In the genomic region with DNA sequence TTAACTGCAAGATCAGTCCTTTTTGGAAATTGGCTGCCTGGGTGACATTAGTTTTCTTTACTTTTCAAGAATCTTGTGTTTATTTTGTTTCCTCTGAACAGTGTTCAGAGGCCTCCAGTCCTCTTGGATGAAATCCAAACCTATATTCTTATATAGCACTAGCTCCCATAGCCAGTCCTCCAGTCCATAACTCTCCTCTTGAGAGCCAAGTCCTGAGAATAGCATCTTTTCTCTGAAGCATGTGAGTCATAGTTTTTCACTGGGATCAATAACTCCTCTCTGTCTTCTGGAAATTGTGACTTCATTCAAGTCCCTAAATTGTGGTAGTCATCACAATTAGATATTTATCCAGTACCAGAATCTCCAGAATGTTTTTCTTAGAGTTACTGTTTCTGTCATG, we compare ENCODE assay signal across 27 cellular contexts.
"Had no signal": no experiment of that assay in that cellular context is flagged by ENCODE, and none has a peak within 500 bp of the region (broad histone marks: within the 10 kb centered on the region; RNA-seq: fewer than 3 reads in every experiment).

No MANE protein-coding gene starts in this region.

- DNase-seq: activated CD4-positive, alpha-beta memory T cell treated with anti-CD3 and anti-CD28 coated beads for 36 hours; activated CD4-positive, alpha-beta T cell treated with anti-CD3 and anti-CD28 coated beads, Interleukin-2, amount 10 ng/mL, durations not matched to agents 24 days and 14 days; activated CD8-positive, alpha-beta memory T cell treated with anti-CD3 and anti-CD28 coated beads, Interleukin-2, amount 50 U/mL, for 4 hours; activated effector memory CD4-positive, alpha-beta T cell treated with anti-CD3 and anti-CD28 coated beads, Interleukin-2, amount 50 U/mL, for 16 hours; activated naive CD4-positive, alpha-beta T cell treated with anti-CD3 and anti-CD28 coated beads for 36 hours; activated naive CD8-positive, alpha-beta T cell treated with anti-CD3 and anti-CD28 coated beads, Interleukin-2, amount 10 ng/mL, durations not matched to agents 7 days and 5 days; activated T-cell treated with anti-CD3 and anti-CD28 coated beads, Interleukin-2, amount 50 U/mL, for 1 hour; amygdala; colonic mucosa; dorsolateral prefrontal cortex; effector memory CD4-positive, alpha-beta T cell; gastrocnemius medialis; glutamatergic neuron; hippocampal formation; kidney; left colon; midbrain; naive thymus-derived CD4-positive, alpha-beta T cell; occipital lobe; stimulated activated CD4-positive, alpha-beta T cell treated with anti-CD3 and anti-CD28 coated beads, Interleukin-15, amount 100 ng/mL, for 24 hours; stimulated activated CD4-positive, alpha-beta T cell treated with anti-CD3 and anti-CD28 coated beads, Interleukin-2, amount 100 ng/mL, for 24 hours; stimulated activated naive B cell treated with anti-CD40 and anti-IgM and Interleukin-4, amounts not matched to agents 10 μg/mL and 1 μg/mL and 100 μg/mL, for 72 hours had no signal

- H3K4me3 ChIP-seq: colonic mucosa, dorsolateral prefrontal cortex, gastrocnemius medialis, neural progenitor cell, right atrium auricular region, tibial nerve had no signal

- H3K27me3 Mint-ChIP-seq: activated CD4-positive, alpha-beta memory T cell treated with anti-CD3 and anti-CD28 coated beads for 36 hours; activated naive CD8-positive, alpha-beta T cell treated with anti-CD3 and anti-CD28 coated beads, Interleukin-2, amount 10 ng/mL, durations not matched to agents 7 days and 5 days; central memory CD8-positive, alpha-beta T cell; stimulated activated naive B cell treated with anti-CD40 and anti-IgM and Interleukin-4, amounts not matched to agents 10 μg/mL and 1 μg/mL and 100 μg/mL, for 72 hours had no signal

- H3K4me3 Mint-ChIP-seq: activated CD4-positive, alpha-beta memory T cell treated with anti-CD3 and anti-CD28 coated beads for 36 hours; activated CD4-positive, alpha-beta T cell treated with anti-CD3 and anti-CD28 coated beads, Interleukin-2, amount 10 ng/mL, durations not matched to agents 24 days and 14 days; activated naive CD4-positive, alpha-beta T cell treated with anti-CD3 and anti-CD28 coated beads for 36 hours; activated naive CD8-positive, alpha-beta T cell treated with anti-CD3 and anti-CD28 coated beads, Interleukin-2, amount 10 ng/mL, durations not matched to agents 7 days and 5 days; activated T-helper 1 cell treated with anti-CD3 and anti-CD28 coated beads, Interleukin-12 subunit alpha, Interleukin-12 subunit beta, Interleukin-2, Interleukin-4 antibody, amounts not matched to agents 30 ng/mL and 10 ng/mL and 1 ng/mL, durations not matched to agents 14 hours and 24 hours and 36 hours; central memory CD8-positive, alpha-beta T cell; naive thymus-derived CD4-positive, alpha-beta T cell; neural progenitor cell; stimulated activated naive B cell treated with anti-CD40 and anti-IgM and Interleukin-4, amounts not matched to agents 10 μg/mL and 1 μg/mL and 100 μg/mL, for 72 hours had no signal

- H3K27ac Mint-ChIP-seq: activated CD4-positive, alpha-beta memory T cell treated with anti-CD3 and anti-CD28 coated beads for 36 hours; activated CD4-positive, alpha-beta T cell treated with anti-CD3 and anti-CD28 coated beads, Interleukin-2, amount 10 ng/mL, durations not matched to agents 24 days and 14 days; activated naive CD4-positive, alpha-beta T cell treated with anti-CD3 and anti-CD28 coated beads for 36 hours; activated naive CD8-positive, alpha-beta T cell treated with anti-CD3 and anti-CD28 coated beads, Interleukin-2, amount 10 ng/mL, durations not matched to agents 7 days and 5 days; activated T-helper 1 cell treated with anti-CD3 and anti-CD28 coated beads, Interleukin-12 subunit alpha, Interleukin-12 subunit beta, Interleukin-2, Interleukin-4 antibody, amounts not matched to agents 30 ng/mL and 10 ng/mL and 1 ng/mL, durations not matched to agents 14 hours and 24 hours and 36 hours; naive thymus-derived CD4-positive, alpha-beta T cell; neural progenitor cell; stimulated activated naive B cell treated with anti-CD40 and anti-IgM and Interleukin-4, amounts not matched to agents 10 μg/mL and 1 μg/mL and 100 μg/mL, for 72 hours had no signal

- H3K27me3 ChIP-seq: colonic mucosa, dorsolateral prefrontal cortex, gastrocnemius medialis, neural progenitor cell, right atrium auricular region, tibial nerve had no signal

- H3K9me3 ChIP-seq: colonic mucosa, gastrocnemius medialis had no signal

- H3K36me3 Mint-ChIP-seq: activated naive CD8-positive, alpha-beta T cell treated with anti-CD3 and anti-CD28 coated beads, Interleukin-2, amount 10 ng/mL, durations not matched to agents 7 days and 5 days had no signal

- H3K36me3 ChIP-seq: colonic mucosa, gastrocnemius medialis, neural progenitor cell, right atrium auricular region, tibial nerve had no signal

- H3K4me1 Mint-ChIP-seq: activated CD4-positive, alpha-beta T cell treated with anti-CD3 and anti-CD28 coated beads, Interleukin-2, amount 10 ng/mL, durations not matched to agents 24 days and 14 days; central memory CD8-positive, alpha-beta T cell; naive thymus-derived CD4-positive, alpha-beta T cell; neural progenitor cell; stimulated activated naive B cell treated with anti-CD40 and anti-IgM and Interleukin-4, amounts not matched to agents 10 μg/mL and 1 μg/mL and 100 μg/mL, for 72 hours had no signal
